Comparison of ENCODE assay signal across 1 cellular context in the genomic region with DNA sequence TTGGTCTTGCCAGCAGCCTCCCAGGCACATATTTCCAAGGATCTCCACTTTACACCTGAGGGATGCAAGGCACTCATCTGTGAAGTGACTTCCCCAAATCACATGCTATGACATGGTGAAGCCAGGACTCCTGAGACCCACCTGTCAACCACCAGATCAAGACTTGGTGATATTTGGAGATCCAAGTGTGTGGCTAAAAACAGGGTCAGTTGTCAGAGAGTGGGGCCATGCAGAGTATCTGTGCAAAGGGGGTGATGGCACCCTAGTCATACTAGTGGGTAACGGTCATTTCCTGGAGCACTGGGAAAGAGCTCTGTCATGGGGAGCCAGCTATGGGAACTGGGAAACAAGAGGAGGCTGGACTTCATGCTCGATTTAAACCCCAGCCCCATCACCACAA.
TF ChIP-seq lines count a peak whose summit lies in the region.

No MANE protein-coding gene starts in this region.

TF ChIP-seq in IMR-90, 13 proteins besides CTCF, POLR2A, EP300 and RAD21 (continued from another document):
- no peak for TF ChIP-seq MAZ (IDR thresholded peaks at IDR 0.05; ENCODE audit: borderline replicate concordance, low read depth, low read length)
